ENCODE assay signal across 1 cellular context in genomic region chr7:150382844-150383225, GRCh38.
TF ChIP-seq lines count a peak whose summit lies in the region.

No MANE protein-coding gene starts in this region.

TF ChIP-seq in neural cell, 6 proteins besides CTCF, POLR2A, EP300 and RAD21:
- no peak for TF ChIP-seq MXI1 (conservative IDR thresholded peaks at IDR 0.05; ENCODE audit: poor library complexity, severe bottlenecking)
- TF ChIP-seq TAF1 (IDR thresholded peaks at IDR 0.05; ENCODE audit: low read depth), result no peak
- TF ChIP-seq, protein P1, sequence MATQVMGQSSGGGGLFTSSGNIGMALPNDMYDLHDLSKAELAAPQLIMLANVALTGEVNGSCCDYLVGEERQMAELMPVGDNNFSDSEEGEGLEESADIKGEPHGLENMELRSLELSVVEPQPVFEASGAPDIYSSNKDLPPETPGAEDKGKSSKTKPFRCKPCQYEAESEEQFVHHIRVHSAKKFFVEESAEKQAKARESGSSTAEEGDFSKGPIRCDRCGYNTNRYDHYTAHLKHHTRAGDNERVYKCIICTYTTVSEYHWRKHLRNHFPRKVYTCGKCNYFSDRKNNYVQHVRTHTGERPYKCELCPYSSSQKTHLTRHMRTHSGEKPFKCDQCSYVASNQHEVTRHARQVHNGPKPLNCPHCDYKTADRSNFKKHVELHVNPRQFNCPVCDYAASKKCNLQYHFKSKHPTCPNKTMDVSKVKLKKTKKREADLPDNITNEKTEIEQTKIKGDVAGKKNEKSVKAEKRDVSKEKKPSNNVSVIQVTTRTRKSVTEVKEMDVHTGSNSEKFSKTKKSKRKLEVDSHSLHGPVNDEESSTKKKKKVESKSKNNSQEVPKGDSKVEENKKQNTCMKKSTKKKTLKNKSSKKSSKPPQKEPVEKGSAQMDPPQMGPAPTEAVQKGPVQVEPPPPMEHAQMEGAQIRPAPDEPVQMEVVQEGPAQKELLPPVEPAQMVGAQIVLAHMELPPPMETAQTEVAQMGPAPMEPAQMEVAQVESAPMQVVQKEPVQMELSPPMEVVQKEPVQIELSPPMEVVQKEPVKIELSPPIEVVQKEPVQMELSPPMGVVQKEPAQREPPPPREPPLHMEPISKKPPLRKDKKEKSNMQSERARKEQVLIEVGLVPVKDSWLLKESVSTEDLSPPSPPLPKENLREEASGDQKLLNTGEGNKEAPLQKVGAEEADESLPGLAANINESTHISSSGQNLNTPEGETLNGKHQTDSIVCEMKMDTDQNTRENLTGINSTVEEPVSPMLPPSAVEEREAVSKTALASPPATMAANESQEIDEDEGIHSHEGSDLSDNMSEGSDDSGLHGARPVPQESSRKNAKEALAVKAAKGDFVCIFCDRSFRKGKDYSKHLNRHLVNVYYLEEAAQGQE (IDR thresholded peaks at IDR 0.05; ENCODE audit: borderline replicate concordance), result no peak
- TF ChIP-seq POLR2AphosphoS5 (IDR thresholded peaks at IDR 0.05), result no peak
- no peak for TF ChIP-seq EZH2 (IDR thresholded peaks at IDR 0.05; ENCODE audit: borderline replicate concordance, insufficient read depth, low read length, poor library complexity, severe bottlenecking)
- no peak for TF ChIP-seq SMC3 (conservative IDR thresholded peaks at IDR 0.05; ENCODE audit: poor library complexity)
